ENCODE assay signal across 8 cellular contexts in genomic region chr3:151226088-151226563, GRCh38. TPM values are rescaled to one million over a fixed set of nuclear protein-coding genes. Genes with fewer than 3 reads are reported as not detected.
A peak's percentile ranks its signal among the peaks of the same experiment; 100 is the strongest.
DNase-seq lines count a peak whose midpoint lies in the region; ATAC-seq and TF ChIP-seq lines count a peak whose summit lies in the region.
"Had no signal": no experiment of that assay in that cellular context is flagged by ENCODE, and none has a peak within 500 bp of the region (broad histone marks: within the 10 kb centered on the region; RNA-seq: fewer than 3 reads in every experiment).

No MANE protein-coding gene starts in this region.

- peaks cover 52 to 71% of the 10 kb centered on the region in 2 donors for H3K4me1 Mint-ChIP-seq in natural killer cell treated with Interleukin-12 subunit alpha and Interleukin-12 subunit beta and Interleukin-15 and Interleukin-18, amount 100 ng/mL, for 72 hours (ENCODE audit: low read depth in 2 of 2)
- H3K4me1 Mint-ChIP-seq in type B pancreatic cell (ENCODE audit: unreplicated experiment) = peaks cover 12% of the 10 kb centered on the region

- ATAC-seq in natural killer cell treated with Interleukin-12 subunit alpha and Interleukin-12 subunit beta and Interleukin-15 and Interleukin-18, amount 100 ng/mL, for 72 hours = peak; percentile 51 to 55

- no peak for TF ChIP-seq CTCF in astrocyte of the spinal cord (IDR thresholded peaks at IDR 0.05; ENCODE audit: low read depth, low read length)
- TF ChIP-seq CTCF in type B pancreatic cell (conservative IDR thresholded peaks at IDR 0.05) = no peak

- in situ Hi-C loops in astrocyte of the spinal cord (cut with HindIII; ENCODE audit: low sequenced_read_pairs) = no loop called here

- DNase-seq in ELR (ENCODE audit: low read depth) (peak; percentile 89), NCI-H2171 (lab: John Stamatoyannopoulos, UW) (peak; percentile 4), astrocyte of the spinal cord (ENCODE audit: low read depth, low spot score) (peak; percentile 72), OCI-M2 (lab: John Stamatoyannopoulos, UW; ENCODE audit: unreplicated experiment) (no peak), type B pancreatic cell (ENCODE audit: extremely low spot score, unreplicated experiment) (no peak), NCI-H510A treated with DMSO at 0.1 percent for 48 hours (lab: John Stamatoyannopoulos, UW) (no peak)
- DNase-seq in natural killer cell treated with Interleukin-12 subunit alpha and Interleukin-12 subunit beta and Interleukin-15 and Interleukin-18, amount 100 ng/mL, for 72 hours (ENCODE audit: low spot score) = no peak

- peaks cover 0 to 3% of the 10 kb centered on the region in 2 donors for H3K27me3 Mint-ChIP-seq in natural killer cell treated with Interleukin-12 subunit alpha and Interleukin-12 subunit beta and Interleukin-15 and Interleukin-18, amount 100 ng/mL, for 72 hours
- H3K27me3 Mint-ChIP-seq in type B pancreatic cell = peaks cover 4% of the 10 kb centered on the region

- H3K4me3 Mint-ChIP-seq in natural killer cell treated with Interleukin-12 subunit alpha and Interleukin-12 subunit beta and Interleukin-15 and Interleukin-18, amount 100 ng/mL, for 72 hours = peak overlapping the region; percentile 71
- no peak overlapping the region for H3K4me3 Mint-ChIP-seq in type B pancreatic cell

- H3K4me3 ChIP-seq in astrocyte of the spinal cord (ENCODE audit: low read depth, low read length) = no peak overlapping the region

- H3K27ac Mint-ChIP-seq in natural killer cell treated with Interleukin-12 subunit alpha and Interleukin-12 subunit beta and Interleukin-15 and Interleukin-18, amount 100 ng/mL, for 72 hours = peak overlapping the region; percentile 79 to 88
- no peak overlapping the region for H3K27ac Mint-ChIP-seq in type B pancreatic cell

- peaks cover 10% of the 10 kb centered on the region for H3K36me3 Mint-ChIP-seq in natural killer cell treated with Interleukin-12 subunit alpha and Interleukin-12 subunit beta and Interleukin-15 and Interleukin-18, amount 100 ng/mL, for 72 hours
- H3K36me3 Mint-ChIP-seq in type B pancreatic cell = peaks cover 8% of the 10 kb centered on the region

- H3K9me3 Mint-ChIP-seq in natural killer cell treated with Interleukin-12 subunit alpha and Interleukin-12 subunit beta and Interleukin-15 and Interleukin-18, amount 100 ng/mL, for 72 hours = peaks cover 7% of the 10 kb centered on the region
- peaks cover 7% of the 10 kb centered on the region for H3K9me3 Mint-ChIP-seq in type B pancreatic cell

RNA-seq across cellular contexts. Expression of gene GPR171, which starts 23.1 kb away (rescaled TPM):
- total RNA-seq in natural killer cell treated with Interleukin-12 subunit alpha and Interleukin-12 subunit beta and Interleukin-15 and Interleukin-18, amount 100 ng/mL, for 72 hours = 10 to 100 TPM; 21.3 to 66.1 TPM
- not detected in 2 replicates for total RNA-seq in type B pancreatic cell (ENCODE audit: low replicate concordance)
- total RNA-seq: lung microvascular endothelial cell had no signal

RNA-seq across cellular contexts. Expression of gene P2RY14, which starts 52.2 kb away (rescaled TPM):
- total RNA-seq in natural killer cell treated with Interleukin-12 subunit alpha and Interleukin-12 subunit beta and Interleukin-15 and Interleukin-18, amount 100 ng/mL, for 72 hours = 1 to 10 TPM; 2.0 to 2.1 TPM
- 0.14 and 0.60 TPM in 2 replicates for total RNA-seq in type B pancreatic cell (ENCODE audit: low replicate concordance)
- total RNA-seq: lung microvascular endothelial cell had no signal

Comparison
In these comparisons a context has a peak if more than half of its experiments do, and no peak if none do; other contexts are left out.
1. DNase-seq: peak in ELR (single experiment), NCI-H2171 (single experiment) and astrocyte of the spinal cord (single experiment); none in natural killer cell treated with Interleukin-12 subunit alpha and Interleukin-12 subunit beta and Interleukin-15 and Interleukin-18, amount 100 ng/mL, for 72 hours (single experiment), OCI-M2 (single experiment), type B pancreatic cell (single experiment) and NCI-H510A treated with DMSO at 0.1 percent for 48 hours (single experiment).
2. RNA of gene GPR171, which starts 23.1 kb away (total RNA-seq): 21.3 to 66.1 TPM in natural killer cell treated with Interleukin-12 subunit alpha and Interleukin-12 subunit beta and Interleukin-15 and Interleukin-18, amount 100 ng/mL, for 72 hours; not detected in type B pancreatic cell; every median in the first group is over 10 times any median in the second.